ENCODE assay signal across 8 cellular contexts in genomic region chr15:84570164-84570692, GRCh38. TPM values are rescaled to one million over a fixed set of nuclear protein-coding genes. Genes with fewer than 3 reads are reported as not detected.
DNase-seq lines count a peak whose midpoint lies in the region; ATAC-seq lines count a peak whose summit lies in the region.

No MANE protein-coding gene starts in this region.

- DNase-seq in G401 (ENCODE audit: low spot score) (peak; percentile 23), medulla oblongata (ENCODE audit: extremely low spot score) (peak; percentile 17), NCI-H1048 (lab: John Stamatoyannopoulos, UW) (no peak)
- DNase-seq in activated CD4-positive, alpha-beta T cell treated with anti-CD3 and anti-CD28 coated beads, Interleukin-2, amount 50 U/mL, for 24 hours (ENCODE audit: low read depth in 1 of 2, low spot score in 1 of 2): peak; percentile 17 to 25
- peak; percentile 16 for DNase-seq in stimulated activated CD8-positive, alpha-beta memory T cell treated with anti-CD3 and anti-CD28 coated beads, Interleukin-15, amount 100 ng/mL, for 24 hours (ENCODE audit: low read depth)

- no peaks in the 10 kb centered on the region for H3K27me3 Mint-ChIP-seq in IgD-negative memory B cell

- H3K36me3 Mint-ChIP-seq in IgD-negative memory B cell: no peaks in the 10 kb centered on the region

- H3K27ac ChIP-seq in ectodermal cell (ENCODE audit: insufficient read depth, low read depth, low read length, poor library complexity, severe bottlenecking): no peak overlapping the region

- H3K27ac Mint-ChIP-seq in IgD-negative memory B cell: peak overlapping the region in 2 of 3 donors; percentile 39 to 64

- peaks cover 0 to 3% (median 2%) of the 10 kb centered on the region in 3 donors for H3K4me1 Mint-ChIP-seq in IgD-negative memory B cell

- H3K9me3 Mint-ChIP-seq in IgD-negative memory B cell: no peaks in the 10 kb centered on the region

- H3K9me3 ChIP-seq in ectodermal cell (ENCODE audit: control insufficient read depth, low read length): no peaks in the 10 kb centered on the region

- in situ Hi-C loops in G401 (cut with HindIII; ENCODE audit: low sequenced_read_pairs): no loop called here

- 1 to 2% methylated on average over 48 of the region's 48 CpGs for WGBS in ectodermal cell, 2 experiments

- H3K4me1 ChIP-seq in ectodermal cell (ENCODE audit: control insufficient read depth, insufficient read depth, low read length): no peaks in the 10 kb centered on the region

- ATAC-seq in GM18858 (IDR thresholded peaks at IDR 0.05; ENCODE audit: unreplicated experiment): no peak

- H3K4me3 Mint-ChIP-seq in IgD-negative memory B cell: peak overlapping the region; percentile 88 to 96 (median 94)

- peak overlapping the region; percentile 63 for H3K4me3 ChIP-seq in ectodermal cell (ENCODE audit: insufficient read depth, low read depth, low read length)

- peaks cover 24% of the 10 kb centered on the region for H3K27me3 ChIP-seq in ectodermal cell (ENCODE audit: control insufficient read depth, insufficient read depth, low read length, poor library complexity, severe bottlenecking)

- H3K36me3 ChIP-seq in ectodermal cell (ENCODE audit: control insufficient read depth, insufficient read depth, low read length): no peaks in the 10 kb centered on the region

RNA-seq across cellular contexts. Expression of gene ZSCAN2, which starts 30.6 kb away (rescaled TPM):
- 11.9 and 17.6 TPM in 2 replicates for total RNA-seq in G401 (2014; rRNA removed; shearing (Covaris generic))
- polyA plus RNA-seq in IgD-negative memory B cell: 13.1 TPM
- 15.2 TPM for polyA plus RNA-seq in ectodermal cell (2013, experiment 1 of 4)
- 12.3 TPM for polyA plus RNA-seq in ectodermal cell (2013, experiment 2 of 4)
- 10.8 TPM for polyA plus RNA-seq in ectodermal cell (2013, experiment 3 of 4)
- polyA plus RNA-seq in ectodermal cell (2013, experiment 4 of 4): 13.1 TPM
